In the genomic region with DNA sequence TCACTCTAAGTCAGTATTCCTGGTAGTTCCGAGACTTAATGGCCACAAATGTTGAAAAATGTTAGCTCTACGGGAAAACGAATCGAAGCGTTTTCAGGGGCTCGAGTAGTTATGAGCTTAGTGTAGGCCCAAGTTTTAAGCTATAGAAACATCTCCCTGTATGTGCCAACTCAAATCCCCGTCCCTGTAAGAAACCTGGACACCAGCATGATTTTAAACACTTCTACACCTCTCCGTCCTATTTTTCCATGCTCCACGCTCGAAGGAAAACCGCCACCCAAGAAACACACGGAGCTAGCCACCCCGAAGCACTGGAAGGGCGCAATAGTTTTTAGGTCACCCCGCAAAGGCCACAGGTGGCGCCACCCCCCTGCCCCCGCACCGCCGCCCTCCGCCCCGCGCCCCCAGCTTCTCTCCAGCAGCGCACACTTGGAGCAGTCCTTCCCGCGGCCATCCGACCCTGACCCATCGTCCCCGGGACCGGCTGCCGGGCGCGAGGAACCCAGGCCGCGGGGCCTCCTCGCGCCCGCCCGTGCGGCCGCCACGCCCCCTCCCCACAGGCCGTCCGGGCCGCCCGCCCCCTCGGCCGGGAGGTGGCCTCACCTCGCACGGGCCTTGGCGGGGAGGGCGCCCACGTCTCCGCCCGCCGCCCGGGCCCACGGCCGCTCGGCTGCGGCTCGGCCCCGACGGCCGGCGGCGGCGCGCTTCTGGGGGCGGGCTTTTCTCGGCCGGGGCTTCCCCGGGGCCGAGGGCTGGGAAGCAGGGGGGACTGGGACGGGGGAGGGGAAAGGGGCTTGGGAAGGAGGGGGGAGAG, we compare ENCODE assay signal across 8 cellular contexts. TPM values are rescaled to one million over a fixed set of nuclear protein-coding genes. Genes with fewer than 3 reads are reported as not detected.
DNase-seq lines count a peak whose midpoint lies in the region; ATAC-seq and TF ChIP-seq lines count a peak whose summit lies in the region.

No MANE protein-coding gene starts in this region.

- no peaks in the 10 kb centered on the region for H4K20me1 ChIP-seq in DND-41 (ENCODE audit: insufficient read depth, low read length)

- peak overlapping the region; percentile 75 for H2AFZ ChIP-seq in DND-41 (ENCODE audit: low read depth, low read length)

- no peaks in the 10 kb centered on the region for H3K27me3 ChIP-seq in DND-41 (ENCODE audit: insufficient read depth, low read length, poor library complexity)

- H3K9me3 ChIP-seq in DND-41 (ENCODE audit: insufficient read depth, low read length, severe bottlenecking) (no peaks in the 10 kb centered on the region), SK-N-MC (ENCODE audit: low read depth, low read length) (no peaks in the 10 kb centered on the region)

- H3K79me2 ChIP-seq in DND-41 (ENCODE audit: insufficient read depth, low read length): peaks cover 54% of the 10 kb centered on the region

- peaks cover 6% of the 10 kb centered on the region; the same call in 1 of the 2 replicates for H3K36me3 ChIP-seq in DND-41 (ENCODE audit: insufficient read depth, low read length)
- H3K36me3 ChIP-seq in SK-N-MC (ENCODE audit: insufficient read depth, low read length): no peaks in the 10 kb centered on the region; the same call in 1 of the 2 replicates

- H3K9ac ChIP-seq in DND-41 (ENCODE audit: low read depth, low read length) (peak overlapping the region; percentile 87), SK-N-MC (ENCODE audit: insufficient read length) (peak overlapping the region; percentile 89)

- H3K4me1 ChIP-seq in DND-41 (ENCODE audit: insufficient read depth, low read length): peaks cover 27% of the 10 kb centered on the region

- peak; percentile 26 for TF ChIP-seq CTCF in DND-41 (IDR thresholded peaks at IDR 0.05; ENCODE audit: borderline replicate concordance, extremely low read depth, low read length, poor library complexity, severe bottlenecking)

- peak; percentile 51 for DNase-seq in DND-41
- no peak for DNase-seq in SK-N-MC (ENCODE audit: low read depth, low spot score)
- DNase-seq in caudate nucleus (lab: John Stamatoyannopoulos, UW): peak in 24 of 61 donors; percentile 2 to 71 (median 34)
- DNase-seq in left lobe of liver (ENCODE audit: low spot score): peak; percentile 70
- peak in 5 of 6 experiments; percentile 27 to 67 (median 60) for DNase-seq in stimulated activated naive CD4-positive, alpha-beta T cell (lab: John Stamatoyannopoulos, UW)
- no peak for DNase-seq in NCI-H2107 (lab: John Stamatoyannopoulos, UW)

- H3K4me2 ChIP-seq in DND-41 (ENCODE audit: insufficient read depth, low read length): peak overlapping the region; percentile 94

- peak overlapping the region; percentile 69 to 79 for H3K4me3 ChIP-seq in DND-41 (ENCODE audit: low read depth in 1 of 2, low read length in 2 of 2)
- peak overlapping the region; percentile 98 for H3K4me3 ChIP-seq in SK-N-MC

- H3K27ac ChIP-seq in DND-41 (ENCODE audit: low read length) (peak overlapping the region; percentile 95), SK-N-MC (peak overlapping the region; percentile 82), caudate nucleus (ENCODE audit: low read depth, low read length) (peak overlapping the region; percentile 89)

- ATAC-seq in DND-41 (ENCODE audit: insufficient read depth, low read depth) (peak; percentile 59), GM19395 (IDR thresholded peaks at IDR 0.05; ENCODE audit: unreplicated experiment) (peak; percentile 44), HG03457 (IDR thresholded peaks at IDR 0.05; ENCODE audit: unreplicated experiment) (peak; percentile 39), left lobe of liver (peak; percentile 50)

RNA-seq across cellular contexts. Expression of gene R3HDM2, which starts 0.5 kb away (rescaled TPM):
- total RNA-seq in left lobe of liver: 38.6 TPM

RNA-seq across cellular contexts. Expression of gene INHBC, which starts 4.3 kb away (rescaled TPM):
- 51.9 TPM for total RNA-seq in left lobe of liver

RNA-seq across cellular contexts. Expression of gene INHBE, which starts 24.8 kb away (rescaled TPM):
- 81.6 TPM for total RNA-seq in left lobe of liver

RNA-seq across cellular contexts. Expression of gene GLI1, which starts 29.3 kb away (rescaled TPM):
- total RNA-seq in left lobe of liver: 0.20 TPM

RNA-seq across cellular contexts. Expression of gene ARHGAP9, which starts 49.3 kb away (rescaled TPM):
- 4.3 TPM for total RNA-seq in left lobe of liver

Comparison
In these comparisons a context has a peak if more than half of its experiments do, and no peak if none do; other contexts are left out.
1. DNase-seq: peak in DND-41 (single experiment), left lobe of liver (single experiment) and stimulated activated naive CD4-positive, alpha-beta T cell (5 of 6); none in SK-N-MC (single experiment) and NCI-H2107 (single experiment).
2. Peak in every context shown above with its lines, with median percentiles within 50 percentile points of each other: ATAC-seq and H3K27ac ChIP-seq.